Comparison of ENCODE assay signal across 9 cellular contexts in genomic region chr6:46098678-46099077, GRCh38. TPM values are rescaled to one million over a fixed set of nuclear protein-coding genes. Genes with fewer than 3 reads are reported as not detected.
DNase-seq lines count a peak whose midpoint lies in the region; ATAC-seq and TF ChIP-seq lines count a peak whose summit lies in the region.
"Had no signal": no experiment of that assay in that cellular context is flagged by ENCODE, and none has a peak within 500 bp of the region (broad histone marks: within the 10 kb centered on the region; RNA-seq: fewer than 3 reads in every experiment).

No MANE protein-coding gene starts in this region.

- DNase-seq in DMS53 (lab: John Stamatoyannopoulos, UW): peak; percentile 85
- DNase-seq in NCI-H2196 treated with DMSO at 0.1 percent for 48 hours (lab: John Stamatoyannopoulos, UW; ENCODE audit: unreplicated experiment): peak; percentile 65
- peak; percentile 77 for DNase-seq in colonic mucosa
- DNase-seq in occipital lobe (lab: John Stamatoyannopoulos, UW): peak; percentile 43
- DNase-seq in GM10248 (ENCODE audit: extremely low spot score): no peak
- DNase-seq in AML-193 (lab: John Stamatoyannopoulos, UW): no peak
- no peak for DNase-seq in activated gamma-delta T cell (lab: John Stamatoyannopoulos, UW)
- DNase-seq: stimulated activated CD8-positive, alpha-beta memory T cell treated with anti-CD3 and anti-CD28 coated beads, Interleukin-4, amount 100 ng/mL, for 48 hours had no signal

- no peak for ATAC-seq in HG03097 (IDR thresholded peaks at IDR 0.05; ENCODE audit: low FRiP score, unreplicated experiment)

- CTCF ChIA-PET in GM10248 (lab: Yijun Ruan, JAX): interaction anchor here (1.4 kb wide), 1 partner anchor 10 kb away, joined by 5 read pairs; no protein-coding TSS in a partner anchor

- POLR2A ChIA-PET in GM10248 (lab: Yijun Ruan, JAX): no interaction called here

- TF ChIP-seq CTCF in colonic mucosa (IDR thresholded peaks at IDR 0.05) (no peak), GM10248 (IDR thresholded peaks at IDR 0.05; ENCODE audit: control extremely low read depth, extremely low read depth, low read depth, missing control alignments) (no peak)

- no peaks in the 10 kb centered on the region for H3K9me3 ChIP-seq in colonic mucosa

- H3K4me1 ChIP-seq in colonic mucosa: no peaks in the 10 kb centered on the region

- H3K9ac ChIP-seq in colonic mucosa (ENCODE audit: low read depth in 2 of 2, low read length in 2 of 2): no peak overlapping the region

- intact Hi-C loops in colonic mucosa (cut with DNase I): no loop called here

- H3K36me3 ChIP-seq in colonic mucosa: no peaks in the 10 kb centered on the region

- no peak overlapping the region for H3K4me3 ChIP-seq in colonic mucosa

- H3K27ac ChIP-seq in colonic mucosa: no peak overlapping the region

- H3K27me3 ChIP-seq in colonic mucosa: no peaks in the 10 kb centered on the region

RNA-seq across cellular contexts. Expression of gene ENPP4, which starts 31.1 kb away (rescaled TPM):
- total RNA-seq in colonic mucosa (10 to 100 TPM; 14.2 to 28.4 TPM), occipital lobe (27.8 TPM)

Comparison
In these comparisons a context has a peak if more than half of its experiments do, and no peak if none do; other contexts are left out.
1. DNase-seq: peak in DMS53 (single experiment), NCI-H2196 treated with DMSO at 0.1 percent for 48 hours (single experiment), colonic mucosa (single experiment) and occipital lobe (single experiment); none in GM10248 (single experiment), AML-193 (0 of 2) and activated gamma-delta T cell (single experiment).